8 cellular contexts compared by ENCODE assay signal in the genomic region with DNA sequence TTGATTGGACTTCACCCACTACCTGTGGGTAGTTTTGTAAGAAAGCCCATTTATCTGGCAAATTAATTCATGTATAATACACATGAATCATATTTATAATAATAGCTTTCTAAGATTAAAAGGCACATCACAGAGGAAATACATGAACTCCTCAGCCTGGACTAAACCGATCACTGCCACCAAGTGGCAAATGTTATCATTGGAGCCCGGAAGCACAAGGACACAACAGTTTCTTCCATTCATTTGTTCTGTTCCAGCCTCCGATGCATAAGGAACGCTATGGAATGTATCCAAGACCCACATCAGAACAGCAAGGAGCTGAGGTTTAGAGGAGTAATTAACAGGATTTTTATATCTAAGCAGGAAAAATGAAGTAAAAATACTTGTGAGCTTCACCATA. TPM values are rescaled to one million over a fixed set of nuclear protein-coding genes. Genes with fewer than 3 reads are reported as not detected.
A peak's percentile ranks its signal among the peaks of the same experiment; 100 is the strongest.
DNase-seq lines count a peak whose midpoint lies in the region; ATAC-seq, FAIRE-seq and TF ChIP-seq lines count a peak whose summit lies in the region.

No MANE protein-coding gene starts in this region.

- WGBS in pancreas, 2 donors = 21 to 22% methylated on average over 4 of the region's 4 CpGs
- WGBS in lower leg skin, 2 donors = 11 to 14% methylated on average over 4 of the region's 4 CpGs

- H3K27me3 ChIP-seq in pancreas = no peaks in the 10 kb centered on the region

- peak; percentile 5 for FAIRE-seq in pancreas (lab: Jason Lieb, UNC)

- H3K27ac ChIP-seq in 22Rv1 (no peak overlapping the region), pancreas (no peak overlapping the region)

- DNase-seq in EH (ENCODE audit: low read depth) (peak; percentile 62), NOMO-1 treated with dmso at 0.1 percent for 144 hours (lab: John Stamatoyannopoulos, UW; ENCODE audit: unreplicated experiment) (peak; percentile 23), epithelial cell of proximal tubule (ENCODE audit: low read depth) (no peak), pancreas (peak in 1 of 6 donors; percentile 15), islet precursor cell (no peak), lower leg skin (ENCODE audit: low spot score in 2 of 2) (no peak)

- TF ChIP-seq POLR2A in lower leg skin (IDR thresholded peaks at IDR 0.05) = no peak

- no peaks in the 10 kb centered on the region for H3K4me1 ChIP-seq in pancreas

- ATAC-seq in HG02610 (IDR thresholded peaks at IDR 0.05; ENCODE audit: unreplicated experiment) (peak; percentile 70), pancreas (peak in 3 of 4 donors; percentile 66 to 76 (median 69))

- peak; percentile 61 for TF ChIP-seq CTCF in 22Rv1 (IDR thresholded peaks at IDR 0.05)
- TF ChIP-seq CTCF in epithelial cell of proximal tubule (conservative IDR thresholded peaks at IDR 0.05; ENCODE audit: low read depth, low read length) = peak; percentile 64
- TF ChIP-seq CTCF in pancreas (IDR thresholded peaks at IDR 0.05) = no peak
- TF ChIP-seq CTCF in lower leg skin (IDR thresholded peaks at IDR 0.05) = no peak

- H3K36me3 ChIP-seq in pancreas = no peaks in the 10 kb centered on the region

- H3K9me3 ChIP-seq in pancreas = no peaks in the 10 kb centered on the region

- intact Hi-C loops in pancreas (cut with DNase I) = no loop called here
- intact Hi-C loops in lower leg skin (cut with DNase I; ENCODE audit: low total_unique reads) = no loop called here

- H3K4me3 ChIP-seq in epithelial cell of proximal tubule (ENCODE audit: low read depth, low read length) = no peak overlapping the region
- H3K4me3 ChIP-seq in pancreas = no peak overlapping the region
- no peak overlapping the region for H3K4me3 ChIP-seq in lower leg skin (ENCODE audit: low read depth, poor library complexity, severe bottlenecking)

RNA-seq across cellular contexts. Expression of a gene that starts 13.9 kb away (rescaled TPM):
- total RNA-seq in epithelial cell of proximal tubule (0.36 and 0.63 TPM in 2 replicates), pancreas (1 to 10 TPM; 1.4 to 4.4 (median 2.4) TPM), lower leg skin (1 to 10 TPM in 2 of 4 donors, under 1 TPM in 2; 0.67 to 1.7 (median 0.97) TPM)
- polyA plus RNA-seq in pancreas = under 1 TPM; 0.53 to 0.87 TPM

Comparison
In these comparisons a context has a peak if more than half of its experiments do, and no peak if none do; other contexts are left out.
1. CTCF ChIP-seq: peak in 22Rv1 (single experiment) and epithelial cell of proximal tubule (single experiment); none in pancreas (0 of 4) and lower leg skin (0 of 3).
2. DNase-seq: peak in EH (single experiment) and NOMO-1 treated with dmso at 0.1 percent for 144 hours (single experiment); none in epithelial cell of proximal tubule (single experiment), islet precursor cell (single experiment) and lower leg skin (0 of 2).